In genomic region chr15:41790756-41791546, GRCh38 we compare ENCODE assay signal across 9 cellular contexts. TPM values are rescaled to one million over a fixed set of nuclear protein-coding genes. Genes with fewer than 3 reads are reported as not detected.
A peak's percentile ranks its signal among the peaks of the same experiment; 100 is the strongest.
DNase-seq lines count a peak whose midpoint lies in the region; ATAC-seq, FAIRE-seq and TF ChIP-seq lines count a peak whose summit lies in the region.
"Had no signal": no experiment of that assay in that cellular context is flagged by ENCODE, and none has a peak within 500 bp of the region (broad histone marks: within the 10 kb centered on the region; RNA-seq: fewer than 3 reads in every experiment).

No MANE protein-coding gene starts in this region.

- H3K4me3 ChIP-seq in adipocyte (ENCODE audit: low read length) (peak overlapping the region; percentile 44), kidney (ENCODE audit: low read length in 2 of 2) (peak overlapping the region in 1 of 2 donors; percentile 6), upper lobe of right lung (no peak overlapping the region)

- ATAC-seq in upper lobe of right lung = peak; percentile 68

- no peaks in the 10 kb centered on the region for H3K9me3 ChIP-seq in adipocyte (ENCODE audit: control insufficient read depth, low read length)
- H3K9me3 ChIP-seq in kidney (ENCODE audit: control insufficient read depth in 1 of 2, low read length in 2 of 2) = no peaks in the 10 kb centered on the region
- no peaks in the 10 kb centered on the region for H3K9me3 ChIP-seq in upper lobe of right lung

- H3K27ac Mint-ChIP-seq in activated naive CD4-positive, alpha-beta T cell treated with anti-CD3 and anti-CD28 coated beads, Interleukin-2, amount 10 ng/mL, durations not matched to agents 7 days and 5 days = peak overlapping the region; percentile 84
- no peak overlapping the region for H3K27ac Mint-ChIP-seq in activated naive CD4-positive, alpha-beta T cell treated with anti-CD3 and anti-CD28 coated beads for 36 hours

- H3K36me3 ChIP-seq in adipocyte (ENCODE audit: control insufficient read depth, insufficient read depth, low read length, severe bottlenecking) = no peaks in the 10 kb centered on the region
- H3K36me3 ChIP-seq in kidney (ENCODE audit: control insufficient read depth in 1 of 2, insufficient read depth in 2 of 2, low read length in 2 of 2) = no peaks in the 10 kb centered on the region
- no peaks in the 10 kb centered on the region for H3K36me3 ChIP-seq in upper lobe of right lung

- H3K27me3 ChIP-seq in adipocyte (replicated peaks; ENCODE audit: control insufficient read depth, insufficient read depth, low read length) = no peaks in the 10 kb centered on the region
- no peaks in the 10 kb centered on the region for H3K27me3 ChIP-seq in upper lobe of right lung

- FAIRE-seq in kidney (lab: Jason Lieb, UNC) (no peak), GM19239 (lab: Jason Lieb, UNC) (no peak)

- no peak for DNase-seq in activated naive CD4-positive, alpha-beta T cell treated with anti-CD3 and anti-CD28 coated beads, Interleukin-2, amount 10 ng/mL, durations not matched to agents 7 days and 5 days
- DNase-seq in activated naive CD4-positive, alpha-beta T cell treated with anti-CD3 and anti-CD28 coated beads for 36 hours = no peak
- DNase-seq in adipocyte (ENCODE audit: low read depth) (peak; percentile 59), kidney (no peak), upper lobe of right lung (no peak), CD1c-positive myeloid dendritic cell (ENCODE audit: extremely low spot score) (no peak), mesenteric fat pad (ENCODE audit: low spot score) (no peak), GM19239 (ENCODE audit: insufficient read length, low spot score) (no peak)
- DNase-seq: T-cell had no signal

- intact Hi-C loops in activated naive CD4-positive, alpha-beta T cell treated with anti-CD3 and anti-CD28 coated beads for 36 hours (cut with micrococcal nuclease) = no loop called here
- intact Hi-C loops in kidney (cut with DNase I) = no loop called here
- intact Hi-C loops in upper lobe of right lung (cut with DNase I) = no loop called here

- H3K4me1 Mint-ChIP-seq in activated naive CD4-positive, alpha-beta T cell treated with anti-CD3 and anti-CD28 coated beads, Interleukin-2, amount 10 ng/mL, durations not matched to agents 7 days and 5 days = peaks cover 53% of the 10 kb centered on the region
- peaks cover 39% of the 10 kb centered on the region for H3K4me1 Mint-ChIP-seq in activated naive CD4-positive, alpha-beta T cell treated with anti-CD3 and anti-CD28 coated beads for 36 hours (ENCODE audit: low read depth)

- no peaks in the 10 kb centered on the region for H3K27me3 Mint-ChIP-seq in activated naive CD4-positive, alpha-beta T cell treated with anti-CD3 and anti-CD28 coated beads, Interleukin-2, amount 10 ng/mL, durations not matched to agents 7 days and 5 days
- H3K27me3 Mint-ChIP-seq in activated naive CD4-positive, alpha-beta T cell treated with anti-CD3 and anti-CD28 coated beads for 36 hours (ENCODE audit: low read depth) = no peaks in the 10 kb centered on the region
- H3K27me3 Mint-ChIP-seq: T-cell had no signal

- peak overlapping the region; percentile 54 for H3K4me3 Mint-ChIP-seq in activated naive CD4-positive, alpha-beta T cell treated with anti-CD3 and anti-CD28 coated beads, Interleukin-2, amount 10 ng/mL, durations not matched to agents 7 days and 5 days
- H3K4me3 Mint-ChIP-seq in activated naive CD4-positive, alpha-beta T cell treated with anti-CD3 and anti-CD28 coated beads for 36 hours = no peak overlapping the region

- no peak overlapping the region for H3K9ac ChIP-seq in adipocyte (ENCODE audit: low read length)
- no peak overlapping the region for H3K9ac ChIP-seq in kidney (ENCODE audit: low read length in 2 of 2)

- H3K4me1 ChIP-seq in adipocyte (ENCODE audit: control insufficient read depth, insufficient read depth, low read length) = peaks cover 24% of the 10 kb centered on the region
- peaks cover 19 to 21% of the 10 kb centered on the region in 2 donors for H3K4me1 ChIP-seq in kidney (ENCODE audit: control insufficient read depth in 1 of 2, insufficient read depth in 1 of 2, low read depth in 1 of 2, low read length in 2 of 2)
- peaks cover 31% of the 10 kb centered on the region for H3K4me1 ChIP-seq in upper lobe of right lung

- peak overlapping the region; percentile 40 to 54 for H3K27ac ChIP-seq in kidney (ENCODE audit: low read depth in 2 of 2, low read length in 2 of 2)
- H3K27ac ChIP-seq in upper lobe of right lung = peak overlapping the region; percentile 38

- no peaks in the 10 kb centered on the region for H3K36me3 Mint-ChIP-seq in activated naive CD4-positive, alpha-beta T cell treated with anti-CD3 and anti-CD28 coated beads, Interleukin-2, amount 10 ng/mL, durations not matched to agents 7 days and 5 days
- no peaks in the 10 kb centered on the region for H3K36me3 Mint-ChIP-seq in activated naive CD4-positive, alpha-beta T cell treated with anti-CD3 and anti-CD28 coated beads for 36 hours (ENCODE audit: low read depth)
- H3K36me3 Mint-ChIP-seq: T-cell had no signal

- CTCF ChIA-PET in activated naive CD4-positive, alpha-beta T cell treated with anti-CD3 and anti-CD28 coated beads, Interleukin-2, amount 10 ng/mL, durations not matched to agents 7 days and 5 days (lab: Charles Lee) = interaction anchor here (1.0 to 2.7 kb wide), 4 partner anchors 11 to 20 kb away, joined by 3 to 10 read pairs (median 6); partner anchors contain the start of gene MAPKBP1
- CTCF ChIA-PET in activated naive CD4-positive, alpha-beta T cell treated with anti-CD3 and anti-CD28 coated beads for 36 hours (lab: Charles Lee) = interaction anchor here (1.0 to 6.4 kb wide), 4 partner anchors 10 to 21 kb away, joined by 4 to 32 read pairs (median 4); partner anchors contain the start of gene MAPKBP1

- H3K9me3 Mint-ChIP-seq in activated naive CD4-positive, alpha-beta T cell treated with anti-CD3 and anti-CD28 coated beads, Interleukin-2, amount 10 ng/mL, durations not matched to agents 7 days and 5 days = no peaks in the 10 kb centered on the region
- no peaks in the 10 kb centered on the region for H3K9me3 Mint-ChIP-seq in activated naive CD4-positive, alpha-beta T cell treated with anti-CD3 and anti-CD28 coated beads for 36 hours
- H3K9me3 Mint-ChIP-seq: T-cell had no signal

- TF ChIP-seq CTCF in kidney (IDR thresholded peaks at IDR 0.05; ENCODE audit: borderline replicate concordance, extremely low read depth, insufficient read depth) (no peak), upper lobe of right lung (IDR thresholded peaks at IDR 0.05) (no peak)

RNA-seq across cellular contexts. Expression of gene MAPKBP1, which starts 16.7 kb away (rescaled TPM):
- 10 to 100 TPM; 13.8 to 13.9 TPM for total RNA-seq in activated naive CD4-positive, alpha-beta T cell treated with anti-CD3 and anti-CD28 coated beads for 36 hours
- total RNA-seq in kidney (28.6 TPM), upper lobe of right lung (22.4 TPM), mesenteric fat pad (21.2 TPM)
- 3.7 TPM for polyA plus RNA-seq in kidney (ENCODE audit: insufficient read depth, low read depth, low replicate concordance)

RNA-seq across cellular contexts. Expression of gene JMJD7, which starts 36.9 kb away (rescaled TPM):
- total RNA-seq in activated naive CD4-positive, alpha-beta T cell treated with anti-CD3 and anti-CD28 coated beads for 36 hours = 10 to 100 TPM; 18.7 to 19.8 TPM
- total RNA-seq in kidney = 16.2 TPM
- 17.6 TPM for polyA plus RNA-seq in kidney (ENCODE audit: insufficient read depth, low read depth, low replicate concordance)
- total RNA-seq in upper lobe of right lung = 36.7 TPM
- total RNA-seq in mesenteric fat pad = 7.7 TPM

RNA-seq across cellular contexts. Expression of gene PLA2G4B, which starts 47.7 kb away (rescaled TPM):
- 1 to 10 TPM; 9.0 to 9.7 TPM for total RNA-seq in activated naive CD4-positive, alpha-beta T cell treated with anti-CD3 and anti-CD28 coated beads for 36 hours
- total RNA-seq in kidney = 8.3 TPM
- 4.8 TPM for polyA plus RNA-seq in kidney (ENCODE audit: insufficient read depth, low read depth, low replicate concordance)
- total RNA-seq in upper lobe of right lung = 14.4 TPM
- 4.3 TPM for total RNA-seq in mesenteric fat pad
